In the genomic region with DNA sequence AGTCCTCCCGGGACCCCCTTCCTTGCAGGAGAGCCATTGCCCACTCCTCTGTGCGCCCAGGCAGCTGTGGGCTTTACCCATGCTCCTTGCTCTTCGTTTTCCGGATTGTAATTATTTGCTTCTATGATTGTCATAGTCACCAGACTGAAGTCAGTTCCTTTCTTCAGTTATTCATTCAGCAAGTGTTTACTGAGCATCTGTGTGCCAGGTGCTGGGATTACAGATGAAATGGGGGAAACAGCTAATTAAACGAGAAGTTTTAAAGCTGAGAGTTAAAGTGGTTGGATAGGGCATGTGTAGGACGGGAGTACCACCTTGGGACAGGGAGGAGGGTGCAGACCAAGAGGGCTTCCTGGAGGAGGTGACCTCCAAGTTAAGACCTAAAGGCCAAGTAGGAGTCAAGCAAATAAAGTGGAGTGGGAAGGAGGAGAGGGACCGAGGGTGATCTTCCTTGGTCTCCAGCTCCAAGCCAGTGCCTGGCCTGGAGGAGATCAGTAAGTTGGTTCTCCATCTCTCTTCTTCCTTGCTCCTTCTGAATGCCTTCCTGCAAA, we compare ENCODE assay signal across 19 cellular contexts.
"Had no signal": no experiment of that assay in that cellular context is flagged by ENCODE, and none has a peak within 500 bp of the region (broad histone marks: within the 10 kb centered on the region; RNA-seq: fewer than 3 reads in every experiment).

No MANE protein-coding gene starts in this region.

- H3K27me3 ChIP-seq: brain microvascular endothelial cell, colonic mucosa, esophagus muscularis mucosa, heart right ventricle, sigmoid colon, thyroid gland had no signal

- H3K27ac ChIP-seq: brain microvascular endothelial cell, colonic mucosa, esophagus muscularis mucosa, heart right ventricle, sigmoid colon, thyroid gland had no signal

- ATAC-seq: heart right ventricle, left ventricle myocardium superior, mucosa of descending colon, T-cell had no signal

- H3K4me3 ChIP-seq: colonic mucosa, esophagus muscularis mucosa, heart right ventricle, mucosa of descending colon, sigmoid colon, thyroid gland had no signal

- DNase-seq: activated CD8-positive, alpha-beta memory T cell treated with anti-CD3 and anti-CD28 coated beads for 24 hours; activated CD8-positive, alpha-beta memory T cell treated with anti-CD3 and anti-CD28 coated beads, Interleukin-2, amount 50 U/mL, for 48 hours; activated effector memory CD4-positive, alpha-beta T cell treated with anti-CD3 and anti-CD28 coated beads, Interleukin-2, amount 50 U/mL, for 16 hours; activated naive CD4-positive, alpha-beta T cell treated with anti-CD3 and anti-CD28 coated beads, Interleukin-2, amount 50 U/mL, for 16 hours; activated T-cell treated with anti-CD3 and anti-CD28 coated beads, Interleukin-2, amount 50 U/mL, for 48 hours; aorta; brain microvascular endothelial cell; central memory CD4-positive, alpha-beta T cell; colonic mucosa; heart right ventricle; left ventricle myocardium superior; mucosa of descending colon; naive B cell; sigmoid colon; stimulated activated naive CD4-positive, alpha-beta T cell treated with Interleukin-2 at 50 U/mL for 16 hours; T-cell; T-helper 9 cell; thyroid gland had no signal

- H3K9me3 ChIP-seq: colonic mucosa, esophagus muscularis mucosa, heart right ventricle, mucosa of descending colon, sigmoid colon, thyroid gland had no signal

- H3K4me1 ChIP-seq: colonic mucosa, thyroid gland had no signal

- H3K36me3 ChIP-seq: brain microvascular endothelial cell, colonic mucosa, sigmoid colon, thyroid gland had no signal
